In the genomic region with DNA sequence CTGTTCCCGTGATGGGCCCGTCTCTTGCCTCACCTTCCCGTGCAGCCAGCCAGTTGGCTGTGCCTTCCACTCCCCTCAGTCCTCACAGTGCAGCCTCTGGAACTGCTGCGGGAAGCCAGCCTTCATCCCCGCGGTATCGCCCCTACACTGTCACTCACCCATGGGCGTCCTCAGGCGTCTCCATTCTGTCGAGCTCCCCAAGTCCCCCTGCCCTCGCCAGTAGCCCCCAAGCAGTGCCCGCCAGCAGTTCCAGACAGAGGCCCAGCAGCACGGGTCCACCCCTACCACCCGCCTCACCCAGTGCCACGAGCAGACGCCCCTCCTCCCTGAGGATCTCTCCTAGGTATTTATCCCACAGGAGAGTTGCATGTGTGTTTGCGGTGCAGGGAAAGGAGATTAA, we compare ENCODE assay signal across 23 cellular contexts.
DNase-seq lines count a peak whose midpoint lies in the region; ATAC-seq and TF ChIP-seq lines count a peak whose summit lies in the region.
"Had no signal": no experiment of that assay in that cellular context is flagged by ENCODE, and none has a peak within 500 bp of the region (broad histone marks: within the 10 kb centered on the region; RNA-seq: fewer than 3 reads in every experiment).

No MANE protein-coding gene starts in this region.

- H3K27me3 ChIP-seq in heart left ventricle, result no peaks in the 10 kb centered on the region
- no peaks in the 10 kb centered on the region for H3K27me3 ChIP-seq in right cardiac atrium (ENCODE audit: control insufficient read depth, insufficient read depth)
- no peaks in the 10 kb centered on the region for H3K27me3 ChIP-seq in psoas muscle (ENCODE audit: insufficient read depth in 3 of 3, low read length in 2 of 3)
- no peaks in the 10 kb centered on the region for H3K27me3 ChIP-seq in upper lobe of right lung
- H3K27me3 ChIP-seq: hepatocyte, thyroid gland had no signal

- H3K4me1 ChIP-seq in heart left ventricle (peaks cover 0 to 33% (median 10%) of the 10 kb centered on the region in 12 donors), right cardiac atrium (ENCODE audit: control insufficient read depth, insufficient read depth, low read length) (no peaks in the 10 kb centered on the region), psoas muscle (peaks cover 21% of the 10 kb centered on the region), upper lobe of right lung (no peaks in the 10 kb centered on the region)

- H3K36me3 ChIP-seq in heart left ventricle (peaks cover 0 to 88% (median 76%) of the 10 kb centered on the region in 9 donors), psoas muscle (ENCODE audit: insufficient read depth in 1 of 2, low read depth in 1 of 2) (peaks cover 9 to 67% of the 10 kb centered on the region in 2 donors), upper lobe of right lung (peaks cover 71% of the 10 kb centered on the region)

- no peak overlapping the region for H3K4me3 ChIP-seq in heart left ventricle
- H3K4me3 ChIP-seq in right cardiac atrium (ENCODE audit: low read length), result no peak overlapping the region
- H3K4me3 ChIP-seq in psoas muscle, result no peak overlapping the region
- no peak overlapping the region for H3K4me3 ChIP-seq in upper lobe of right lung
- H3K4me3 ChIP-seq: coronary artery, hepatocyte, thyroid gland had no signal

- WGBS in heart left ventricle, 4 donors, result 88 to 95% (median 91%) methylated on average over 17 of the region's 17 CpGs
- 91% methylated on average over 17 of the region's 17 CpGs for WGBS in right cardiac atrium
- 88 to 94% (median 91%) methylated on average over 16 to 17 of the region's 17 CpGs for WGBS in psoas muscle, 3 donors

- DNase-seq in heart left ventricle, result no peak
- DNase-seq in cardiac septum (ENCODE audit: low spot score), result no peak
- no peak for DNase-seq in right cardiac atrium
- peak in 1 of 2 donors; percentile 58 for DNase-seq in psoas muscle
- DNase-seq in upper lobe of right lung, result no peak
- DNase-seq in NCI-H524 (lab: John Stamatoyannopoulos, UW), result no peak
- DNase-seq in epidermal melanocyte (ENCODE audit: insufficient read length, low spot score), result no peak
- DNase-seq: activated CD4-positive, CD25-positive, alpha-beta regulatory T cell treated with anti-CD3 and anti-CD28 coated beads, Interleukin-2, amount 50 U/mL, for 72 hours; activated CD8-positive, alpha-beta T cell treated with anti-CD3 and anti-CD28 coated beads for 36 hours; activated gamma-delta T cell treated with Interleukin-2 at 50 U/mL for 16 hours; activated T-cell treated with anti-CD3 and anti-CD28 coated beads, Interleukin-2, amount 50 U/mL, for 1 hour; AML-193; CD8-positive, alpha-beta T cell; DMS79; Kasumi-1; NCI-H187 treated with DMSO at 0.1 percent for 48 hours; NCI-H226; NCI-H82; SIG-M5; thyroid gland had no signal

- H3K27ac ChIP-seq in heart left ventricle (peak overlapping the region in 8 of 12 donors; percentile 17 to 86 (median 34)), right cardiac atrium (ENCODE audit: low read length) (peak overlapping the region; percentile 18), psoas muscle (peak overlapping the region; percentile 64), upper lobe of right lung (no peak overlapping the region)
- H3K27ac ChIP-seq: hepatocyte had no signal

- TF ChIP-seq POLR2A in heart left ventricle (IDR thresholded peaks at IDR 0.05), result no peak

- intact Hi-C loops in heart left ventricle (cut with DNase I), result loop anchor here in 2 of 10 donors (5.0 to 10.0 kb wide), 3 partner anchors 39 to 74 kb away; partner anchors contain the start of gene UBE4B (in 1 of the 2)
- intact Hi-C loops in cardiac septum (cut with DNase I), result loop anchor here (5.0 kb wide), 1 partner anchor 74 kb away; the partner anchor contains the start of gene UBE4B
- intact Hi-C loops in right cardiac atrium (cut with DNase I), result loop anchor here in 1 of 4 donors (10.0 kb wide), 1 partner anchor 71 kb away; the partner anchor contains the start of gene UBE4B
- intact Hi-C loops in psoas muscle (cut with DNase I), result no loop called here
- intact Hi-C loops in upper lobe of right lung (cut with DNase I), result no loop called here

- no peak for TF ChIP-seq CTCF in heart left ventricle (IDR thresholded peaks at IDR 0.05)
- no peak for TF ChIP-seq CTCF in psoas muscle (IDR thresholded peaks at IDR 0.05)
- no peak for TF ChIP-seq CTCF in upper lobe of right lung (IDR thresholded peaks at IDR 0.05)

- ATAC-seq in heart left ventricle (peak in 2 of 4 donors; percentile 10 to 14), right cardiac atrium (peak in 1 of 2 donors; percentile 33), psoas muscle (no peak), upper lobe of right lung (peak; percentile 29), GM18861 (IDR thresholded peaks at IDR 0.05; ENCODE audit: unreplicated experiment) (no peak)
- ATAC-seq: activated CD8-positive, alpha-beta T cell treated with anti-CD3 and anti-CD28 coated beads for 36 hours; CD8-positive, alpha-beta T cell had no signal

- H3K9me3 ChIP-seq in heart left ventricle (no peaks in the 10 kb centered on the region), right cardiac atrium (ENCODE audit: control insufficient read depth, low read length) (no peaks in the 10 kb centered on the region), psoas muscle (no peaks in the 10 kb centered on the region), upper lobe of right lung (no peaks in the 10 kb centered on the region)
- H3K9me3 ChIP-seq: thyroid gland had no signal
